In the genomic region with DNA sequence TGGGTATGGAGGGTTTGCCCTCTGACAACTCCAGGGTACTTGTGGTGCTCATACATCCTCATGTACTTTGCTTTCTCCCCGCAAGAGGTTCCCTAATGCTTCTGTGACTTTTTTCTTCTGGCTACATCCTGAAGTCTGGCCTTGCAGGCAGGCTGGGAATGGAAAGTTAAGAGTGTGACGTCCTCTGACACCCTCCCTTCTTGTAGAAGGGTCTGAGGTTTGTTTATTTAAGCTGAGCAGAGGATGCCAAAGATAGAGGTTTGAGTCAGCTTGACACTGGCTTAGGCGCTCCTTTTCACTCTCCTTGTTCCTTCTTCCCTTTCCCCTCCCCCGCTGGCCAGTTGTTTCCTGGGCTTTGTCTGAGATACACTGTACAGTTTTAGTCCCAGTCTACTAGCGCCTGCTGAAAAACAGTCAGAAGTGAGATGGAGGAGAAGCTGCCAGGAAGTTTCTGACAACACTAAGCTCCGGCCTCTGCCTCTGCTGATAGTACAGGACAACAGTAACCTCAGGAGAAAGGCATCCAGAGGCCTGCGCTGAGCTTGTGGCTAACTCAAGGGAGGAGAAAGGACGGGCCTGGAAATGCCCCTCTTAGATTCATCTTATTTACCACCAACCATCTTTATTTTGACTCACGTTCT, we compare ENCODE assay signal across 9 cellular contexts. TPM values are rescaled to one million over a fixed set of nuclear protein-coding genes. Genes with fewer than 3 reads are reported as not detected.
DNase-seq lines count a peak whose midpoint lies in the region; ATAC-seq and TF ChIP-seq lines count a peak whose summit lies in the region.
"Had no signal": no experiment of that assay in that cellular context is flagged by ENCODE, and none has a peak within 500 bp of the region (broad histone marks: within the 10 kb centered on the region; RNA-seq: fewer than 3 reads in every experiment).

A gene with protein sequence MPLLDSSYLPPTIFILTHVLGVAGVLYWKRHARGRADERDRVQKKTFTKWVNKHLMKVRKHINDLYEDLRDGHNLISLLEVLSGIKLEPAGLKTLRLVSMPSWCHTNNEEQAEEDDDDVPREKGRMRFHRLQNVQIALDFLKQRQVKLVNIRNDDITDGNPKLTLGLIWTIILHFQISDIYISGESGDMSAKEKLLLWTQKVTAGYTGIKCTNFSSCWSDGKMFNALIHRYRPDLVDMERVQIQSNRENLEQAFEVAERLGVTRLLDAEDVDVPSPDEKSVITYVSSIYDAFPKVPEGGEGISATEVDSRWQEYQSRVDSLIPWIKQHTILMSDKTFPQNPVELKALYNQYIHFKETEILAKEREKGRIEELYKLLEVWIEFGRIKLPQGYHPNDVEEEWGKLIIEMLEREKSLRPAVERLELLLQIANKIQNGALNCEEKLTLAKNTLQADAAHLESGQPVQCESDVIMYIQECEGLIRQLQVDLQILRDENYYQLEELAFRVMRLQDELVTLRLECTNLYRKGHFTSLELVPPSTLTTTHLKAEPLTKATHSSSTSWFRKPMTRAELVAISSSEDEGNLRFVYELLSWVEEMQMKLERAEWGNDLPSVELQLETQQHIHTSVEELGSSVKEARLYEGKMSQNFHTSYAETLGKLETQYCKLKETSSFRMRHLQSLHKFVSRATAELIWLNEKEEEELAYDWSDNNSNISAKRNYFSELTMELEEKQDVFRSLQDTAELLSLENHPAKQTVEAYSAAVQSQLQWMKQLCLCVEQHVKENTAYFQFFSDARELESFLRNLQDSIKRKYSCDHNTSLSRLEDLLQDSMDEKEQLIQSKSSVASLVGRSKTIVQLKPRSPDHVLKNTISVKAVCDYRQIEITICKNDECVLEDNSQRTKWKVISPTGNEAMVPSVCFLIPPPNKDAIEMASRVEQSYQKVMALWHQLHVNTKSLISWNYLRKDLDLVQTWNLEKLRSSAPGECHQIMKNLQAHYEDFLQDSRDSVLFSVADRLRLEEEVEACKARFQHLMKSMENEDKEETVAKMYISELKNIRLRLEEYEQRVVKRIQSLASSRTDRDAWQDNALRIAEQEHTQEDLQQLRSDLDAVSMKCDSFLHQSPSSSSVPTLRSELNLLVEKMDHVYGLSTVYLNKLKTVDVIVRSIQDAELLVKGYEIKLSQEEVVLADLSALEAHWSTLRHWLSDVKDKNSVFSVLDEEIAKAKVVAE (N-terminal part only) (plus strand): TSS at position 255 of the 641 bp plus-strand sequence. CDS start 328 bp downstream, at position 583.

- ATAC-seq in HCT116 (no peak), gastrocnemius medialis (peak; percentile 81 to 83)

- H3K9me2 ChIP-seq in HCT116 (ENCODE audit: insufficient read depth), result no peaks in the 10 kb centered on the region

- in situ Hi-C loops in gastrocnemius medialis (cut with MboI; ENCODE audit: low sequenced_read_pairs in 4 of 4), result loop anchor here in 2 of 4 donors (10.0 kb wide), 1 partner anchor 60 kb away; no protein-coding TSS in a partner anchor

- no peaks in the 10 kb centered on the region for H3K36me3 ChIP-seq in HCT116 (ENCODE audit: control insufficient read depth in 1 of 2, insufficient read depth in 2 of 2, low read length in 2 of 2)
- H3K36me3 ChIP-seq in gastrocnemius medialis, result no peaks in the 10 kb centered on the region
- H3K36me3 ChIP-seq: HAP-1 had no signal

- no TSS peak for BruUV-seq in HCT116 (replicated peaks; lab: Mats Ljungman, UMichigan)

- H3K27me3 ChIP-seq in HCT116 (ENCODE audit: insufficient read depth, low read length) (no peaks in the 10 kb centered on the region), gastrocnemius medialis (no peaks in the 10 kb centered on the region)

- peaks cover 17% of the 10 kb centered on the region; the same call in 1 of the 2 replicates for H3K79me2 ChIP-seq in HCT116 (ENCODE audit: insufficient read depth, low read length)

- RAD21 ChIA-PET in HCT116 (lab: Charles Lee; ENCODE audit: low non-redundant PET in 1 of 2, low total read pairs in 2 of 2, uncharacterized antibody in 2 of 2, unreplicated experiment in 2 of 2), result no interaction called here

- no peak within 1 kb of the TSS for H3K9ac ChIP-seq in HCT116 (ENCODE audit: low read length)

- intact Hi-C loops in HCT116 (cut with micrococcal nuclease) (no loop called here), gastrocnemius medialis (cut with DNase I; ENCODE audit: low total_unique reads) (no loop called here)

- H3K4me3 ChIP-seq in AG10803 (ENCODE audit: low read length), result peak within 1 kb of the TSS; percentile 61
- no peak within 1 kb of the TSS for H3K4me3 ChIP-seq in HCT116 (replicated peaks in 1 of 2; ENCODE audit: low read depth in 1 of 2, low read length in 2 of 2)
- peak within 1 kb of the TSS; percentile 47 to 62 for H3K4me3 ChIP-seq in cardiac fibroblast (replicated peaks in 1 of 2; ENCODE audit: low read depth in 2 of 2, low read length in 2 of 2)
- H3K4me3 ChIP-seq in gastrocnemius medialis, result peak within 1 kb of the TSS; percentile 19 to 46 (median 32)
- H3K4me3 ChIP-seq: HAP-1 had no signal

- H2AFZ ChIP-seq in HCT116 (ENCODE audit: low read depth, low read length, poor library complexity, severe bottlenecking), result no peak within 1 kb of the TSS

- CTCF ChIA-PET in HCT116 (lab: Charles Lee), result interaction anchor here (1.1 kb wide), 1 partner anchor 10 kb away, joined by 3 read pairs; no protein-coding TSS in a partner anchor

- POLR2A ChIA-PET in HCT116 (lab: Charles Lee), result interaction anchor here (0.9 to 1.2 kb wide), 2 partner anchors 10 to 13 kb away, joined by 3 to 5 read pairs; no protein-coding TSS in a partner anchor

- DNase-seq in AG10803 (ENCODE audit: low read depth), result peak; percentile 87
- DNase-seq in HCT116 (ENCODE audit: low read depth, low spot score), result no peak
- DNase-seq in SW 1271 (lab: John Stamatoyannopoulos, UW), result peak; percentile 40 to 81
- DNase-seq in cardiac fibroblast (ENCODE audit: low read depth in 2 of 2), result peak; percentile 97
- peak; percentile 58 for DNase-seq in inferior parietal cortex (ENCODE audit: extremely low spot score)
- peak; percentile 29 to 48 for DNase-seq in gastrocnemius medialis
- no peak for DNase-seq in NCI-H446 treated with DMSO at 0.1 percent for 48 hours (lab: John Stamatoyannopoulos, UW)
- DNase-seq in LoVo (ENCODE audit: low spot score), result no peak

- TF ChIP-seq CTCF in AG10803 (conservative IDR thresholded peaks at IDR 0.05; ENCODE audit: low read length), result peak; percentile 64
- no peak for TF ChIP-seq CTCF in HCT116 (IDR thresholded peaks at IDR 0.05 in 2 of 3, conservative IDR thresholded peaks at IDR 0.05 in 1 of 3; ENCODE audit: borderline replicate concordance in 1 of 3, insufficient read depth in 1 of 3, low read depth in 2 of 3, low read length in 2 of 3)
- peak; percentile 62 for TF ChIP-seq CTCF in cardiac fibroblast (IDR thresholded peaks at IDR 0.05; ENCODE audit: low read depth, low read length)
- TF ChIP-seq CTCF in gastrocnemius medialis (IDR thresholded peaks at IDR 0.05 in 4 of 5, conservative IDR thresholded peaks at IDR 0.05 in 1 of 5), result peak in 2 of 5 experiments; percentile 14 to 40

- H3K4me2 ChIP-seq in HCT116 (ENCODE audit: low read length), result no peak within 1 kb of the TSS

- no peak for TF ChIP-seq POLR2A in HCT116 (IDR thresholded peaks at IDR 0.05; ENCODE audit: borderline replicate concordance, extremely low read depth, insufficient read depth, insufficient read length)
- peak; percentile 27 to 52 for TF ChIP-seq POLR2A in gastrocnemius medialis (IDR thresholded peaks at IDR 0.05)

- peaks cover 0 to 16% of the 10 kb centered on the region in 2 experiments; a peak in 3 of 4 replicates for H3K4me1 ChIP-seq in HCT116 (ENCODE audit: control insufficient read depth in 1 of 2, insufficient read depth in 2 of 2, low read length in 2 of 2)
- H3K4me1 ChIP-seq in gastrocnemius medialis, result peaks cover 22 to 23% of the 10 kb centered on the region in 2 donors

- H3K27ac ChIP-seq in HCT116 (ENCODE audit: low read depth, low read length) (no peak within 1 kb of the TSS), gastrocnemius medialis (peak within 1 kb of the TSS; percentile 76 to 88 (median 83))

- no peaks in the 10 kb centered on the region for H4K20me1 ChIP-seq in HCT116 (ENCODE audit: insufficient read depth)

- TF ChIP-seq RAD21 in HCT116 (IDR thresholded peaks at IDR 0.05; ENCODE audit: low read depth), result no peak

- H3K9me3 ChIP-seq in HCT116 (ENCODE audit: control insufficient read depth in 1 of 2, insufficient read depth in 1 of 2, low read depth in 1 of 2, low read length in 2 of 2) (no peaks in the 10 kb centered on the region), gastrocnemius medialis (no peaks in the 10 kb centered on the region)
- H3K9me3 ChIP-seq: HAP-1 had no signal

TF ChIP-seq in HCT116, 20 proteins besides CTCF, POLR2A, EP300 and RAD21 (continues in another document):
- TF ChIP-seq EZH2 (IDR thresholded peaks at IDR 0.05), result no peak
- TF ChIP-seq, protein P1, sequence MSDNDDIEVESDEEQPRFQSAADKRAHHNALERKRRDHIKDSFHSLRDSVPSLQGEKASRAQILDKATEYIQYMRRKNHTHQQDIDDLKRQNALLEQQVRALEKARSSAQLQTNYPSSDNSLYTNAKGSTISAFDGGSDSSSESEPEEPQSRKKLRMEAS (IDR thresholded peaks at IDR 0.05), result no peak
- TF ChIP-seq ELF1 (IDR thresholded peaks at IDR 0.05; ENCODE audit: borderline replicate concordance, low read depth), result no peak
- no peak for TF ChIP-seq ZFX (IDR thresholded peaks at IDR 0.05)
- TF ChIP-seq FOSL1 (IDR thresholded peaks at IDR 0.05; ENCODE audit: low read depth), result no peak
- TF ChIP-seq SIN3A (IDR thresholded peaks at IDR 0.05; ENCODE audit: low read depth), result no peak
- TF ChIP-seq EZH2phosphoT487 (IDR thresholded peaks at IDR 0.05; ENCODE audit: borderline replicate concordance), result no peak
- TF ChIP-seq EGR1 (IDR thresholded peaks at IDR 0.05; ENCODE audit: low read depth), result no peak
- TF ChIP-seq SRF (IDR thresholded peaks at IDR 0.05; ENCODE audit: low read depth), result no peak
- no peak for TF ChIP-seq TCF7L2 (IDR thresholded peaks at IDR 0.05; ENCODE audit: borderline replicate concordance, extremely low read depth, insufficient read depth, insufficient read length)
- no peak for TF ChIP-seq SP1 (IDR thresholded peaks at IDR 0.05; ENCODE audit: low read depth)

RNA-seq across cellular contexts. Expression of the gene that starts here (rescaled TPM):
- total RNA-seq in HCT116 (2021; ENCODE audit: unreplicated experiment) (146 TPM), gastrocnemius medialis (100 to 1,000 TPM in 2 of 4 donors, 10 to 100 TPM in 2; 78.7 to 139 (median 113) TPM)
- 53.8 and 67.2 TPM in 2 replicates for polyA plus RNA-seq in HCT116 (2012)

Comparison
In these comparisons a context has a peak if more than half of its experiments do, and no peak if none do; other contexts are left out.
1. DNase-seq: peak in AG10803 (single experiment), SW 1271 (2 of 2), cardiac fibroblast (2 of 2), inferior parietal cortex (single experiment) and gastrocnemius medialis (2 of 2); none in HCT116 (single experiment), NCI-H446 treated with DMSO at 0.1 percent for 48 hours (single experiment) and LoVo (single experiment).
2. H3K4me3 ChIP-seq: peak in AG10803 (single experiment), cardiac fibroblast (2 of 2) and gastrocnemius medialis (4 of 4); none in HCT116 (0 of 2).
3. CTCF ChIP-seq: peak in AG10803 (single experiment) and cardiac fibroblast (single experiment); none in HCT116 (0 of 3).